ENCODE assay signal across 1 cellular context in the genomic region with DNA sequence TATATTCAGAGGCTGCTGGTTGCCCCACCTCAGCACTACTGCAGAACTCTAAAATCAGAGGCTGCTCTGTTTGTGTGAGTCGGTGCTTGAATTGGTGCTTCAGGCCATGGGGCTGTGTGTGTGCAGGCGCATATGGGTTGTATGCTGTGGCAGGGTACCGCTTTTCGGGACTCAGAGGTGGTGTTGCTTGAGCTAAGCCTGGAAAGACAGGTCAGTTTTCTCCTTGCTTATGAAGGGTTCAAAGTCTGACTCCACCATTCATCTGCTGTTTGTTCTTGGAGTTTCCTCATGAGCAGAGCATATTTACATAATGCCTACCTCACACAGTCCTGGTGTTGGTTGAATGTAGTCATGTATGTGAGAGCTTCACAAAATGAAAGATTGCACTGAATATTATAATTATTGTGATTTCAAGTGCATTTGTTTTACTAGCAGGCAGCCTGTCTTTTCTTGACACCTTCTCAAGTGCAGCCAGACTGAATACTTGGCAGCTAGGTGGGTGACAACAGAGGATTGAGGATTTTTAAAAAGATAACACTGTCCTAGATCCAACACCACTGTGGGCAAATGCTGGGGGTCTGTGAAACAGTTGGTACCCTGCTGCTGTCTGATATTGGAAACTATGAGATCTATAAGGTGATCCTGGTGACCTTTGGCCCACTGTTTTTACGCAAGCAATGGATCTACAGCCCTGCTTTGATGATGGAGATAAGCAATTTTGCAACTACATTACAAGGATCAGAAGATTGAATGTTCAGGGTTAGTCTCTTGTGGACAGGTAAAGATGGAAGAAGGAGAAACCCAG.
TF ChIP-seq lines count a peak whose summit lies in the region.

No MANE protein-coding gene starts in this region.

TF ChIP-seq in HepG2, 621 proteins besides CTCF, POLR2A, EP300 and RAD21 (continued from another document and continues in another):
- TF ChIP-seq, protein P1, sequence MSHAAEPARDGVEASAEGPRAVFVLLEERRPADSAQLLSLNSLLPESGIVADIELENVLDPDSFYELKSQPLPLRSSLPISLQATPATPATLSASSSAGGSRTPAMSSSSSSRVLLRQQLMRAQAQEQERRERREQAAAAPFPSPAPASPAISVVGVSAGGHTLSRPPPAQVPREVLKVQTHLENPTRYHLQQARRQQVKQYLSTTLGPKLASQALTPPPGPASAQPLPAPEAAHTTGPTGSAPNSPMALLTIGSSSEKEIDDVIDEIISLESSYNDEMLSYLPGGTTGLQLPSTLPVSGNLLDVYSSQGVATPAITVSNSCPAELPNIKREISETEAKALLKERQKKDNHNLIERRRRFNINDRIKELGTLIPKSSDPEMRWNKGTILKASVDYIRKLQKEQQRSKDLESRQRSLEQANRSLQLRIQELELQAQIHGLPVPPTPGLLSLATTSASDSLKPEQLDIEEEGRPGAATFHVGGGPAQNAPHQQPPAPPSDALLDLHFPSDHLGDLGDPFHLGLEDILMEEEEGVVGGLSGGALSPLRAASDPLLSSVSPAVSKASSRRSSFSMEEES (CRISPR knock-in tag; IDR thresholded peaks at IDR 0.05) = no peak
- TF ChIP-seq ZNF660 (CRISPR knock-in tag; IDR thresholded peaks at IDR 0.05; ENCODE audit: borderline replicate concordance, low read depth) (no peak), REPIN1 (CRISPR knock-in tag; IDR thresholded peaks at IDR 0.05; ENCODE audit: borderline replicate concordance, low read depth) (0 out of 2 replicates have a peak, but pooled peaks have one; percentile 15), MEF2D (CRISPR knock-in tag; IDR thresholded peaks at IDR 0.05) (0 out of 2 replicates have a peak, but pooled peaks have one; percentile 12), CBX2 (IDR thresholded peaks at IDR 0.05; ENCODE audit: low read depth, low read length) (no peak), CBX2 (CRISPR knock-in tag; IDR thresholded peaks at IDR 0.05; ENCODE audit: low read depth) (no peak), ZNF282 (IDR thresholded peaks at IDR 0.05; ENCODE audit: partially characterized antibody) (no peak), RBFOX2 (IDR thresholded peaks at IDR 0.05; ENCODE audit: low read depth, low read length) (peak; percentile 59), ZZZ3 (CRISPR knock-in tag; IDR thresholded peaks at IDR 0.05; ENCODE audit: borderline replicate concordance) (no peak), ZNF350 (CRISPR knock-in tag; IDR thresholded peaks at IDR 0.05; ENCODE audit: borderline replicate concordance, low read depth) (no peak), NR2F1 (CRISPR knock-in tag; IDR thresholded peaks at IDR 0.05) (peak in 1 of 2 experiments; percentile 79; a peak in 3 of 4 replicates), KDM5B (CRISPR knock-in tag; IDR thresholded peaks at IDR 0.05; ENCODE audit: borderline replicate concordance) (no peak), ZNF780A (CRISPR knock-in tag; IDR thresholded peaks at IDR 0.05) (no peak), MTF2 (CRISPR knock-in tag; IDR thresholded peaks at IDR 0.05; ENCODE audit: borderline replicate concordance) (no peak), KMT2A (CRISPR knock-in tag; IDR thresholded peaks at IDR 0.05) (no peak), POLR2AphosphoS2 (IDR thresholded peaks at IDR 0.05; ENCODE audit: low read depth, low read length) (no peak), ZFP90 (CRISPR knock-in tag; IDR thresholded peaks at IDR 0.05; ENCODE audit: borderline replicate concordance) (no peak), HNF4A (CRISPR knock-in tag; IDR thresholded peaks at IDR 0.05) (peak; percentile 89), ZNF441 (CRISPR knock-in tag; IDR thresholded peaks at IDR 0.05; ENCODE audit: borderline replicate concordance) (no peak), SOX13 (IDR thresholded peaks at IDR 0.05) (peak; percentile 10; the same call in 1 of the 2 replicates), SOX13 (CRISPR knock-in tag; conservative IDR thresholded peaks at IDR 0.05 in 1 of 2, IDR thresholded peaks at IDR 0.05 in 1 of 2) (peak in 1 of 2 experiments; percentile 80; a peak in 1 of 4 replicates), POLR2G (IDR thresholded peaks at IDR 0.05; ENCODE audit: low read depth, low read length) (peak; percentile 94), ZC3H4 (CRISPR knock-in tag; IDR thresholded peaks at IDR 0.05; ENCODE audit: borderline replicate concordance) (peak; percentile 93; the same call in 1 of the 2 replicates), TCF7 (IDR thresholded peaks at IDR 0.05; ENCODE audit: low read depth) (peak; percentile 66; the same call in 1 of the 2 replicates), POGZ (CRISPR knock-in tag; IDR thresholded peaks at IDR 0.05) (no peak; the same call in 1 of the 2 replicates), SNAPC2 (CRISPR knock-in tag; IDR thresholded peaks at IDR 0.05) (peak; percentile 87; the same call in 1 of the 2 replicates), ZSCAN29 (CRISPR knock-in tag; conservative IDR thresholded peaks at IDR 0.05) (no peak), RFX1 (IDR thresholded peaks at IDR 0.05) (no peak), KLF6 (CRISPR knock-in tag; IDR thresholded peaks at IDR 0.05) (peak; percentile 50; the same call in 1 of the 2 replicates), ZNF678 (CRISPR knock-in tag; IDR thresholded peaks at IDR 0.05) (no peak), ZNF556 (CRISPR knock-in tag; IDR thresholded peaks at IDR 0.05; ENCODE audit: borderline replicate concordance) (0 out of 2 replicates have a peak, but pooled peaks have one; percentile 57), FOSL2 (CRISPR knock-in tag; IDR thresholded peaks at IDR 0.05) (peak; percentile 61), ZNF367 (CRISPR knock-in tag; IDR thresholded peaks at IDR 0.05; ENCODE audit: borderline replicate concordance) (no peak), ZNF652 (CRISPR knock-in tag; IDR thresholded peaks at IDR 0.05; ENCODE audit: borderline replicate concordance, low read depth) (peak; percentile 8; the same call in 1 of the 2 replicates), JUND (CRISPR knock-in tag; IDR thresholded peaks at IDR 0.05) (no peak), TAF15 (IDR thresholded peaks at IDR 0.05; ENCODE audit: low read depth, low read length, poor library complexity, severe bottlenecking) (no peak), ZNF547 (CRISPR knock-in tag; IDR thresholded peaks at IDR 0.05) (no peak), TBP (CRISPR knock-in tag; IDR thresholded peaks at IDR 0.05) (no peak), ZNF841 (CRISPR knock-in tag; IDR thresholded peaks at IDR 0.05; ENCODE audit: borderline replicate concordance) (no peak), ZNF761 (CRISPR knock-in tag; conservative IDR thresholded peaks at IDR 0.05) (peak; percentile 10; the same call in 1 of the 2 replicates), ZNF331 (CRISPR knock-in tag; IDR thresholded peaks at IDR 0.05) (peak; percentile 25; the same call in 1 of the 2 replicates), PAWR (CRISPR knock-in tag; IDR thresholded peaks at IDR 0.05; ENCODE audit: borderline replicate concordance) (no peak), ZNF121 (CRISPR knock-in tag; IDR thresholded peaks at IDR 0.05) (no peak), DPF2 (CRISPR knock-in tag; IDR thresholded peaks at IDR 0.05; ENCODE audit: borderline replicate concordance, low read depth) (no peak), ZNF670 (CRISPR knock-in tag; IDR thresholded peaks at IDR 0.05; ENCODE audit: borderline replicate concordance) (no peak), MEIS2 (CRISPR knock-in tag; IDR thresholded peaks at IDR 0.05) (no peak), HNRNPK (IDR thresholded peaks at IDR 0.05; ENCODE audit: low read depth, low read length, poor library complexity, severe bottlenecking) (no peak), ZNF557 (CRISPR knock-in tag; IDR thresholded peaks at IDR 0.05) (no peak), SALL1 (CRISPR knock-in tag; IDR thresholded peaks at IDR 0.05) (peak; percentile 74), NKX3-1 (CRISPR knock-in tag; IDR thresholded peaks at IDR 0.05) (peak; percentile 55; the same call in 1 of the 2 replicates), EHMT2 (IDR thresholded peaks at IDR 0.05; ENCODE audit: borderline replicate concordance, low read depth, low read length) (no peak), SIN3B (IDR thresholded peaks at IDR 0.05; ENCODE audit: low read length) (no peak), TEAD3 (CRISPR knock-in tag; optimal IDR thresholded peaks at IDR 0.05; ENCODE audit: borderline replicate concordance) (peak; percentile 34), ZNF232 (CRISPR knock-in tag; IDR thresholded peaks at IDR 0.05; ENCODE audit: borderline replicate concordance) (no peak), RBAK (CRISPR knock-in tag; IDR thresholded peaks at IDR 0.05) (no peak), SOX5 (CRISPR knock-in tag; IDR thresholded peaks at IDR 0.05; ENCODE audit: borderline replicate concordance) (peak; percentile 74; the same call in 1 of the 2 replicates)
- TF ChIP-seq, protein P2, sequence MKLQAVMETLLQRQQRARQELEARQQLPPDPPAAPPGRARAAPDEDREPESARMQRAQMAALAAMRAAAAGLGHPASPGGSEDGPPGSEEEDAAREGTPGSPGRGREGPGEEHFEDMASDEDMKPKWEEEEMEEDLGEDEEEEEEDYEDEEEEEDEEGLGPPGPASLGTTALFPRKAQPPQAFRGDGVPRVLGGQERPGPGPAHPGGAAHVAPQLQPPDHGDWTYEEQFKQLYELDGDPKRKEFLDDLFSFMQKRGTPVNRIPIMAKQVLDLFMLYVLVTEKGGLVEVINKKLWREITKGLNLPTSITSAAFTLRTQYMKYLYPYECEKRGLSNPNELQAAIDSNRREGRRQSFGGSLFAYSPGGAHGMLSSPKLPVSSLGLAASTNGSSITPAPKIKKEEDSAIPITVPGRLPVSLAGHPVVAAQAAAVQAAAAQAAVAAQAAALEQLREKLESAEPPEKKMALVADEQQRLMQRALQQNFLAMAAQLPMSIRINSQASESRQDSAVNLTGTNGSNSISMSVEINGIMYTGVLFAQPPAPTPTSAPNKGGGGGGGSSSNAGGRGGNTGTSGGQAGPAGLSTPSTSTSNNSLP (IDR thresholded peaks at IDR 0.05; ENCODE audit: low read depth, low read length) = peak; percentile 7; the same call in 1 of the 2 replicates
- TF ChIP-seq, protein P3, sequence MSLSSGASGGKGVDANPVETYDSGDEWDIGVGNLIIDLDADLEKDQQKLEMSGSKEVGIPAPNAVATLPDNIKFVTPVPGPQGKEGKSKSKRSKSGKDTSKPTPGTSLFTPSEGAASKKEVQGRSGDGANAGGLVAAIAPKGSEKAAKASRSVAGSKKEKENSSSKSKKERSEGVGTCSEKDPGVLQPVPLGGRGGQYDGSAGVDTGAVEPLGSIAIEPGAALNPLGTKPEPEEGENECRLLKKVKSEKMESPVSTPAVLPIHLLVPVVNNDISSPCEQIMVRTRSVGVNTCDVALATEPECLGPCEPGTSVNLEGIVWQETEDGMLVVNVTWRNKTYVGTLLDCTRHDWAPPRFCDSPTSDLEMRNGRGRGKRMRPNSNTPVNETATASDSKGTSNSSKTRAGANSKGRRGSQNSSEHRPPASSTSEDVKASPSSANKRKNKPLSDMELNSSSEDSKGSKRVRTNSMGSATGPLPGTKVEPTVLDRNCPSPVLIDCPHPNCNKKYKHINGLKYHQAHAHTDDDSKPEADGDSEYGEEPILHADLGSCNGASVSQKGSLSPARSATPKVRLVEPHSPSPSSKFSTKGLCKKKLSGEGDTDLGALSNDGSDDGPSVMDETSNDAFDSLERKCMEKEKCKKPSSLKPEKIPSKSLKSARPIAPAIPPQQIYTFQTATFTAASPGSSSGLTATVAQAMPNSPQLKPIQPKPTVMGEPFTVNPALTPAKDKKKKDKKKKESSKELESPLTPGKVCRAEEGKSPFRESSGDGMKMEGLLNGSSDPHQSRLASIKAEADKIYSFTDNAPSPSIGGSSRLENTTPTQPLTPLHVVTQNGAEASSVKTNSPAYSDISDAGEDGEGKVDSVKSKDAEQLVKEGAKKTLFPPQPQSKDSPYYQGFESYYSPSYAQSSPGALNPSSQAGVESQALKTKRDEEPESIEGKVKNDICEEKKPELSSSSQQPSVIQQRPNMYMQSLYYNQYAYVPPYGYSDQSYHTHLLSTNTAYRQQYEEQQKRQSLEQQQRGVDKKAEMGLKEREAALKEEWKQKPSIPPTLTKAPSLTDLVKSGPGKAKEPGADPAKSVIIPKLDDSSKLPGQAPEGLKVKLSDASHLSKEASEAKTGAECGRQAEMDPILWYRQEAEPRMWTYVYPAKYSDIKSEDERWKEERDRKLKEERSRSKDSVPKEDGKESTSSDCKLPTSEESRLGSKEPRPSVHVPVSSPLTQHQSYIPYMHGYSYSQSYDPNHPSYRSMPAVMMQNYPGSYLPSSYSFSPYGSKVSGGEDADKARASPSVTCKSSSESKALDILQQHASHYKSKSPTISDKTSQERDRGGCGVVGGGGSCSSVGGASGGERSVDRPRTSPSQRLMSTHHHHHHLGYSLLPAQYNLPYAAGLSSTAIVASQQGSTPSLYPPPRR (CRISPR knock-in tag; IDR thresholded peaks at IDR 0.05; ENCODE audit: borderline replicate concordance) = peak; percentile 43; the same call in 1 of the 2 replicates
- TF ChIP-seq, protein P4, sequence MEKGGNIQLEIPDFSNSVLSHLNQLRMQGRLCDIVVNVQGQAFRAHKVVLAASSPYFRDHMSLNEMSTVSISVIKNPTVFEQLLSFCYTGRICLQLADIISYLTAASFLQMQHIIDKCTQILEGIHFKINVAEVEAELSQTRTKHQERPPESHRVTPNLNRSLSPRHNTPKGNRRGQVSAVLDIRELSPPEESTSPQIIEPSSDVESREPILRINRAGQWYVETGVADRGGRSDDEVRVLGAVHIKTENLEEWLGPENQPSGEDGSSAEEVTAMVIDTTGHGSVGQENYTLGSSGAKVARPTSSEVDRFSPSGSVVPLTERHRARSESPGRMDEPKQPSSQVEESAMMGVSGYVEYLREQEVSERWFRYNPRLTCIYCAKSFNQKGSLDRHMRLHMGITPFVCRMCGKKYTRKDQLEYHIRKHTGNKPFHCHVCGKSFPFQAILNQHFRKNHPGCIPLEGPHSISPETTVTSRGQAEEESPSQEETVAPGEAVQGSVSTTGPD (CRISPR knock-in tag; IDR thresholded peaks at IDR 0.05) = no peak
- TF ChIP-seq, protein P5, sequence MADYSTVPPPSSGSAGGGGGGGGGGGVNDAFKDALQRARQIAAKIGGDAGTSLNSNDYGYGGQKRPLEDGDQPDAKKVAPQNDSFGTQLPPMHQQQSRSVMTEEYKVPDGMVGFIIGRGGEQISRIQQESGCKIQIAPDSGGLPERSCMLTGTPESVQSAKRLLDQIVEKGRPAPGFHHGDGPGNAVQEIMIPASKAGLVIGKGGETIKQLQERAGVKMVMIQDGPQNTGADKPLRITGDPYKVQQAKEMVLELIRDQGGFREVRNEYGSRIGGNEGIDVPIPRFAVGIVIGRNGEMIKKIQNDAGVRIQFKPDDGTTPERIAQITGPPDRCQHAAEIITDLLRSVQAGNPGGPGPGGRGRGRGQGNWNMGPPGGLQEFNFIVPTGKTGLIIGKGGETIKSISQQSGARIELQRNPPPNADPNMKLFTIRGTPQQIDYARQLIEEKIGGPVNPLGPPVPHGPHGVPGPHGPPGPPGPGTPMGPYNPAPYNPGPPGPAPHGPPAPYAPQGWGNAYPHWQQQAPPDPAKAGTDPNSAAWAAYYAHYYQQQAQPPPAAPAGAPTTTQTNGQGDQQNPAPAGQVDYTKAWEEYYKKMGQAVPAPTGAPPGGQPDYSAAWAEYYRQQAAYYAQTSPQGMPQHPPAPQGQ (CRISPR knock-in tag; IDR thresholded peaks at IDR 0.05; ENCODE audit: borderline replicate concordance) = peak; percentile 94; the same call in 1 of the 2 replicates
- TF ChIP-seq, protein P6, sequence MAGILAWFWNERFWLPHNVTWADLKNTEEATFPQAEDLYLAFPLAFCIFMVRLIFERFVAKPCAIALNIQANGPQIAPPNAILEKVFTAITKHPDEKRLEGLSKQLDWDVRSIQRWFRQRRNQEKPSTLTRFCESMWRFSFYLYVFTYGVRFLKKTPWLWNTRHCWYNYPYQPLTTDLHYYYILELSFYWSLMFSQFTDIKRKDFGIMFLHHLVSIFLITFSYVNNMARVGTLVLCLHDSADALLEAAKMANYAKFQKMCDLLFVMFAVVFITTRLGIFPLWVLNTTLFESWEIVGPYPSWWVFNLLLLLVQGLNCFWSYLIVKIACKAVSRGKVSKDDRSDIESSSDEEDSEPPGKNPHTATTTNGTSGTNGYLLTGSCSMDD (CRISPR knock-in tag; IDR thresholded peaks at IDR 0.05) = no peak
